25 cellular contexts compared by ENCODE assay signal in the genomic region with DNA sequence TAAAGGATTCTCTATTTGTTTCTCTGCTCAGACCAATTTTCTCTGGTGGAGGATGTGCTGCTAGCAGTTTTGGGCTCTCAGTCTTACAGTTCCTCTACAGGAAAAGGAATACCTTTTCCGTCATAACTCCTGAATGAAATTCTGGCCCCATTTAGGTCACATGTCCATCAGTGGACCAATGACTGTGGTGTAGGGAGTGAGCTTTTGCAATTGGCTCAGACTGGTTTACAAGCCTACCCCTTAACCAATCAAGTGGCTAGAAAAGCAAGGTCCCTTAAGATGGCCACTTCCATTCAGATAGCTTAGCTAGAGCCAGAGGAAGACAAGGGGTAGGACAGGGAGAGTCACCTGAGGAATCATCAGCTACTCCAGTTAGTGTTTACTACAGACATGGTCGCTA.
"Had no signal": no experiment of that assay in that cellular context is flagged by ENCODE, and none has a peak within 500 bp of the region (broad histone marks: within the 10 kb centered on the region; RNA-seq: fewer than 3 reads in every experiment).

No MANE protein-coding gene starts in this region.

- FAIRE-seq: endothelial cell of umbilical vein, islet of Langerhans, small intestine had no signal

- H3K79me2 ChIP-seq: hepatocyte had no signal

- H3K27ac ChIP-seq: colonic mucosa, foreskin keratinocyte, hepatocyte, ovary, right atrium auricular region, suprapubic skin, tibial artery, upper lobe of left lung, uterus had no signal

- H3K4me3 ChIP-seq: colonic mucosa, hepatocyte, ovary, right atrium auricular region, suprapubic skin, tibial artery, upper lobe of left lung, uterus had no signal

- H3K36me3 ChIP-seq: colonic mucosa, ovary, right atrium auricular region, suprapubic skin, tibial artery, upper lobe of left lung, uterus had no signal

- ATAC-seq: foreskin keratinocyte, natural killer cell had no signal

- H3K4me1 ChIP-seq: colonic mucosa, right atrium auricular region, suprapubic skin, upper lobe of left lung, uterus had no signal

- DNase-seq: colonic mucosa; dermis blood vessel endothelial cell; effector CD4-positive, alpha-beta T cell; endodermal cell; erythroblast; foreskin keratinocyte; head of caudate nucleus; kidney glomerular epithelial cell; mammary epithelial cell; natural killer cell; nucleus accumbens; ovary; small intestine; stimulated activated CD4-positive, alpha-beta T cell treated with anti-CD3 and anti-CD28 coated beads, Interleukin-12 subunit alpha, Interleukin-12 subunit beta, amount 100 ng/mL, for 4 hours; stimulated activated naive CD4-positive, alpha-beta T cell treated with Interleukin-2 at 50 U/mL for 16 hours; tibial artery; upper lobe of left lung; uterus had no signal

- H3K27ac Mint-ChIP-seq: endodermal cell, mesothelial cell of epicardium, natural killer cell had no signal

- H3K36me3 Mint-ChIP-seq: mesothelial cell of epicardium, natural killer cell had no signal

- H3K9me3 ChIP-seq: colonic mucosa, ovary, right atrium auricular region, suprapubic skin, tibial artery, upper lobe of left lung, uterus had no signal

- H3K4me3 Mint-ChIP-seq: endodermal cell, mesothelial cell of epicardium, natural killer cell, neural crest cell had no signal

- H3K27me3 ChIP-seq: colonic mucosa, foreskin keratinocyte, hepatocyte, ovary, right atrium auricular region, tibial artery, upper lobe of left lung, uterus had no signal

- H3K4me2 ChIP-seq: hepatocyte had no signal

- H2AFZ ChIP-seq: hepatocyte had no signal

- H3K4me1 Mint-ChIP-seq: endodermal cell, natural killer cell, neural crest cell had no signal

- H3K9me3 Mint-ChIP-seq: endodermal cell, natural killer cell had no signal
